In the genomic region with DNA sequence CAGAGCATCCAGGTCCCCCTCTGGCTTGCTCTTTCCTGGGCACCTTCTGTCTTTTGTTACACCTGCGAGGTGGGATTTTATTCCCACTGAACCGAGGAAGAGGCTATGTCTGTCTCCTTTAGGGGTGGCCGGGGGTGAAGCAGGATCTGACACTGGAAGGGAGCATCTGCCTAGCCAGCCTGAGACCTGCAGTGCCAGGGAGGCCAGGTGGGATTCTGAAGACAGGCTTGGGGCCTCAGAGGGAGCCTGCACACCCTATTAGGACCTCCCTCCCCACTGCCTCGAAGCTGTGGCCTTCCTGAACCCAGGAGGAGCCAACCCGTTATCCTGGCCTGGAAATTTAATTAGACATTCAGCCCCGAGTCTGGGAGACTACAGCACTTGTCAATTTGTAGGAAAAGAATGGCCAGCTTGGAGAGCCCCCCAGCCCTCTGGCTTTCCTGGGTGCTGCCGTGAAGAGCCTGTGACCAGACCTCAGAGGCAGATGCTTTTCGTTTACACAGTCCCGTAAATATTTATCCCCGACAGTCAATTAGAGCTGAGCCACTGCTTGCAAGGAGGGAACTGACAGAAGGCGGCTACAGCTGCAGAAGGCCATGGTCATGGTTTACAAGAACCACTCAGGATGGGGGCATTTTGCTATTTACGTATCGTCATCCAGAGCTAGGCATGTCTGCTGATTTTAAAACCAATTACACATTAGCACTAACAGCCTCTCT, we compare ENCODE assay signal across 20 cellular contexts. TPM values are rescaled to one million over a fixed set of nuclear protein-coding genes. Genes with fewer than 3 reads are reported as not detected.
DNase-seq lines count a peak whose midpoint lies in the region; ATAC-seq, FAIRE-seq and TF ChIP-seq lines count a peak whose summit lies in the region.
"Had no signal": no experiment of that assay in that cellular context is flagged by ENCODE, and none has a peak within 500 bp of the region (broad histone marks: within the 10 kb centered on the region; RNA-seq: fewer than 3 reads in every experiment).

No MANE protein-coding gene starts in this region.

- ATAC-seq in RWPE2 (ENCODE audit: low read depth): no peak
- no peak for ATAC-seq in HG02610 (IDR thresholded peaks at IDR 0.05; ENCODE audit: unreplicated experiment)
- ATAC-seq in HG02623 (IDR thresholded peaks at IDR 0.05; ENCODE audit: unreplicated experiment): no peak
- ATAC-seq: T-helper 17 cell had no signal

- no peak overlapping the region for H3K14ac ChIP-seq in neuronal stem cell (ENCODE audit: low read length)

- no peak overlapping the region for H2AK5ac ChIP-seq in neuronal stem cell (ENCODE audit: low read depth, low read length)

- no peak overlapping the region for H4K91ac ChIP-seq in neuronal stem cell (ENCODE audit: low read depth, low read length, poor library complexity)

- no peak overlapping the region for H2BK12ac ChIP-seq in neuronal stem cell (ENCODE audit: low read length)

- no peak overlapping the region for H3K18ac ChIP-seq in neuronal stem cell (ENCODE audit: low read length)

- no peaks in the 10 kb centered on the region for H3K79me1 ChIP-seq in neuronal stem cell (ENCODE audit: low read depth, low read length)

- WGBS in neuronal stem cell (ENCODE audit: extremely low coverage in 2 of 2, insufficient read length in 2 of 2, insufficient replicate concordance in 1 of 2), 2 donors: no CpG with 5 or more reads among the region's 13 CpGs
- WGBS in thyroid gland, 2 donors: 48 to 59% methylated on average over 13 of the region's 13 CpGs

- H3K27ac ChIP-seq in RWPE2 (ENCODE audit: poor library complexity, severe bottlenecking) (no peak overlapping the region), neuronal stem cell (replicated peaks; ENCODE audit: low read length) (no peak overlapping the region), thyroid gland (no peak overlapping the region)
- H3K27ac ChIP-seq: ascending aorta, left ventricle myocardium inferior, VCaP had no signal

- no peak overlapping the region for H2BK5ac ChIP-seq in neuronal stem cell (ENCODE audit: low read length)

- no peak for TF ChIP-seq POLR2A in thyroid gland (IDR thresholded peaks at IDR 0.05)

- H3K4me1 ChIP-seq in RWPE2 (ENCODE audit: insufficient read depth, poor library complexity, severe bottlenecking): no peaks in the 10 kb centered on the region
- no peaks in the 10 kb centered on the region for H3K4me1 ChIP-seq in neuronal stem cell (ENCODE audit: control insufficient read depth in 2 of 2, insufficient read depth in 1 of 2, low read depth in 1 of 2, low read length in 2 of 2)
- H3K4me1 ChIP-seq in thyroid gland: no peaks in the 10 kb centered on the region
- H3K4me1 ChIP-seq: ascending aorta, left ventricle myocardium inferior had no signal

- no peak overlapping the region for H2AFZ ChIP-seq in neuronal stem cell (ENCODE audit: low read length)

- intact Hi-C loops in thyroid gland (cut with DNase I): no loop called here

- H3K9me3 ChIP-seq in RWPE2 (ENCODE audit: severe bottlenecking) (no peaks in the 10 kb centered on the region), neuronal stem cell (replicated peaks in 1 of 2; ENCODE audit: control insufficient read depth in 2 of 2, insufficient read depth in 1 of 2, low read depth in 1 of 2, low read length in 2 of 2) (no peaks in the 10 kb centered on the region), thyroid gland (no peaks in the 10 kb centered on the region)
- H3K9me3 ChIP-seq: ascending aorta, left ventricle myocardium inferior had no signal

- H3K4ac ChIP-seq in neuronal stem cell (ENCODE audit: low read length): no peak overlapping the region

- TF ChIP-seq CTCF in D721Med (IDR thresholded peaks at IDR 0.05; ENCODE audit: insufficient read depth, missing control alignments) (no peak), RWPE2 (IDR thresholded peaks at IDR 0.05; ENCODE audit: poor library complexity, severe bottlenecking) (no peak), thyroid gland (IDR thresholded peaks at IDR 0.05) (no peak)

- peak; percentile 44 for FAIRE-seq in D721Med (lab: Jason Lieb, UNC)

- H4K8ac ChIP-seq in neuronal stem cell (ENCODE audit: low read depth, low read length): no peak overlapping the region

- no peak overlapping the region for H2BK15ac ChIP-seq in neuronal stem cell (ENCODE audit: low read length)

- H3K23ac ChIP-seq in neuronal stem cell (ENCODE audit: low read depth, low read length, poor library complexity): peak overlapping the region; percentile 68

- H3K27me3 ChIP-seq in RWPE2 (ENCODE audit: insufficient read depth, poor library complexity, severe bottlenecking) (peaks cover 10% of the 10 kb centered on the region), neuronal stem cell (ENCODE audit: control insufficient read depth in 3 of 3, insufficient read depth in 3 of 3, low read depth in 1 of 3, low read length in 3 of 3) (peaks cover 0 to 63% (median 0%) of the 10 kb centered on the region in 3 experiments), thyroid gland (no peaks in the 10 kb centered on the region)
- H3K27me3 ChIP-seq: ascending aorta had no signal

- no peaks in the 10 kb centered on the region for H3K36me3 ChIP-seq in RWPE2 (ENCODE audit: low read depth)
- no peaks in the 10 kb centered on the region for H3K36me3 ChIP-seq in neuronal stem cell (replicated peaks in 1 of 2; ENCODE audit: control insufficient read depth in 2 of 2, insufficient read depth in 2 of 2, low read length in 2 of 2)
- no peaks in the 10 kb centered on the region for H3K36me3 ChIP-seq in thyroid gland
- H3K36me3 ChIP-seq: ascending aorta, left ventricle myocardium inferior had no signal

- no peak overlapping the region for H3K9ac ChIP-seq in neuronal stem cell (ENCODE audit: low read depth, low read length, poor library complexity)

- H3K4me2 ChIP-seq in neuronal stem cell (ENCODE audit: insufficient read depth, low read length, poor library complexity, severe bottlenecking): no peak overlapping the region

- no peak overlapping the region for H2BK120ac ChIP-seq in neuronal stem cell (ENCODE audit: low read depth, low read length)

- H3K4me3 ChIP-seq in RWPE2 (ENCODE audit: severe bottlenecking) (no peak overlapping the region), neuronal stem cell (ENCODE audit: low read length in 2 of 2) (no peak overlapping the region), thyroid gland (replicated peaks in 1 of 3) (no peak overlapping the region)
- H3K4me3 ChIP-seq: ascending aorta, left ventricle myocardium inferior had no signal

- no peak for DNase-seq in D721Med (ENCODE audit: insufficient read length, low spot score)
- DNase-seq in NCI-H1092 treated with DMSO at 0.1 percent for 48 hours (lab: John Stamatoyannopoulos, UW): peak; percentile 19
- DNase-seq in RWPE2 (ENCODE audit: low spot score): peak; percentile 23
- no peak for DNase-seq in neuronal stem cell (ENCODE audit: low spot score)
- DNase-seq in thyroid gland: no peak
- DNase-seq: activated CD4-positive, alpha-beta memory T cell treated with anti-CD3 and anti-CD28 coated beads, Interleukin-2, amount 10 ng/mL, durations not matched to agents 7 days and 5 days; activated naive CD4-positive, alpha-beta T cell treated with anti-CD3 and anti-CD28 coated beads, Interleukin-2, amount 50 U/mL, for 16 hours; activated T-cell treated with anti-CD3 and anti-CD28 coated beads, Interleukin-2, amount 50 U/mL, for 1 hour; cerebellar nuclear complex; COR-L47; effector memory CD4-positive, alpha-beta T cell; left ventricle myocardium inferior; NCI-H1105 treated with DMSO at 0.1 percent for 48 hours; Right ventricle myocardium superior; T-helper 17 cell had no signal

RNA-seq across cellular contexts. Expression of gene CHAT, which starts 19.6 kb away (rescaled TPM):
- 0.03 TPM for polyA plus RNA-seq in neuronal stem cell (2013, experiment 1 of 2)
- not detected for polyA plus RNA-seq in neuronal stem cell (2013, experiment 2 of 2)
- total RNA-seq in thyroid gland: not detected
- total RNA-seq: activated CD4-positive, alpha-beta memory T cell treated with anti-CD3 and anti-CD28 coated beads, Interleukin-2, amount 10 ng/mL, durations not matched to agents 7 days and 5 days; ascending aorta; left ventricle myocardium inferior; Right ventricle myocardium superior; T-helper 17 cell had no signal

RNA-seq across cellular contexts. Expression of gene SLC18A3, which starts 23.4 kb away (rescaled TPM):
- polyA plus RNA-seq in neuronal stem cell (2013, experiment 1 of 2): 0.07 TPM
- 0.06 TPM for polyA plus RNA-seq in neuronal stem cell (2013, experiment 2 of 2)
- not detected for total RNA-seq in thyroid gland
- total RNA-seq: activated CD4-positive, alpha-beta memory T cell treated with anti-CD3 and anti-CD28 coated beads, Interleukin-2, amount 10 ng/mL, durations not matched to agents 7 days and 5 days; ascending aorta; left ventricle myocardium inferior; Right ventricle myocardium superior; T-helper 17 cell had no signal

RNA-seq across cellular contexts. Expression of gene C10orf53, which starts 46.0 kb away (rescaled TPM):
- polyA plus RNA-seq in neuronal stem cell (2013, experiment 1 of 2): 0.08 TPM
- polyA plus RNA-seq in neuronal stem cell (2013, experiment 2 of 2): 0.06 TPM
- not detected for total RNA-seq in thyroid gland
- total RNA-seq: activated CD4-positive, alpha-beta memory T cell treated with anti-CD3 and anti-CD28 coated beads, Interleukin-2, amount 10 ng/mL, durations not matched to agents 7 days and 5 days; ascending aorta; left ventricle myocardium inferior; mucosa of gallbladder; Right ventricle myocardium superior; T-helper 17 cell had no signal

Comparison
In these comparisons a context has a peak if more than half of its experiments do, and no peak if none do; other contexts are left out.
1. DNase-seq: peak in NCI-H1092 treated with DMSO at 0.1 percent for 48 hours (single experiment) and RWPE2 (single experiment); none in D721Med (single experiment), neuronal stem cell (single experiment) and thyroid gland (0 of 2).